Comparison of ENCODE assay signal across 8 cellular contexts in the genomic region with DNA sequence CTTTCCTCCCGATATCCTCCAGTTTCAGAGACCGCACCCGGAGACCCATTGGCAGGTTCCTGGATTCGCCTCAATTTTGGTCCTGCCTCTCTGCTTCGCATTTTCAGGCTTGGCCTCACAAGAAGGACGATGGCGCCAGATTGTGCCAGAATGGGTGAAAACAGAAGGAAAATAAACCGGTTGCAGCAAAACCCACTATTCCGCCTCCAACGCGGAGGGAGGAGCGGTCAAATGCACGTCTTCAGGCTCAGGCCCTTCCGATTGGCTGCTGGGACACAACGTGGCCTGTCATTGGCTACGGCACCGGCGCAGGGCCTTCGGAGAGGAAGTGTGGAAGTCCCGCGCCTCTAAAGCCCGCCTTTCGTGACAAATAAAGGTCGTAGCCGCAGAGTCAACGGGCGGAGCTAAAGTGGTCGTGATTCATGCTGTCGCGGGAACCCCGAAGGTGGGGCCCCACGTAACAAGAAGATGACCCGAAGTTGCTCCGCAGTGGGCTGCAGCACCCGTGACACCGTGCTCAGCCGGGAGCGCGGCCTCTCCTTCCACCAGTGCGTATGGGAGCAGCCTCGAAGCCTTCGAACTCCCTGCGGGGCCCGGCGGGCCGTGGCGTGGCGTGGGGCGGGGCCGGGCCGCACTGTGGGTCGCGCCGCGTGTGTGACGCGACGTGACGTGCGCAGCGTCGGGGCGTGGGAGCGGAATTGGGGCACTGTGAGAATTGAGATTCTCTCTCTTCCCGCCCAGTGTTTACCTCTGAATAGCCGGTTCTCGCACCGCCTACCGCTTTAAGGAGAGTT. TPM values are rescaled to one million over a fixed set of nuclear protein-coding genes. Genes with fewer than 3 reads are reported as not detected.
DNase-seq lines count a peak whose midpoint lies in the region; ATAC-seq and TF ChIP-seq lines count a peak whose summit lies in the region.

A gene with protein sequence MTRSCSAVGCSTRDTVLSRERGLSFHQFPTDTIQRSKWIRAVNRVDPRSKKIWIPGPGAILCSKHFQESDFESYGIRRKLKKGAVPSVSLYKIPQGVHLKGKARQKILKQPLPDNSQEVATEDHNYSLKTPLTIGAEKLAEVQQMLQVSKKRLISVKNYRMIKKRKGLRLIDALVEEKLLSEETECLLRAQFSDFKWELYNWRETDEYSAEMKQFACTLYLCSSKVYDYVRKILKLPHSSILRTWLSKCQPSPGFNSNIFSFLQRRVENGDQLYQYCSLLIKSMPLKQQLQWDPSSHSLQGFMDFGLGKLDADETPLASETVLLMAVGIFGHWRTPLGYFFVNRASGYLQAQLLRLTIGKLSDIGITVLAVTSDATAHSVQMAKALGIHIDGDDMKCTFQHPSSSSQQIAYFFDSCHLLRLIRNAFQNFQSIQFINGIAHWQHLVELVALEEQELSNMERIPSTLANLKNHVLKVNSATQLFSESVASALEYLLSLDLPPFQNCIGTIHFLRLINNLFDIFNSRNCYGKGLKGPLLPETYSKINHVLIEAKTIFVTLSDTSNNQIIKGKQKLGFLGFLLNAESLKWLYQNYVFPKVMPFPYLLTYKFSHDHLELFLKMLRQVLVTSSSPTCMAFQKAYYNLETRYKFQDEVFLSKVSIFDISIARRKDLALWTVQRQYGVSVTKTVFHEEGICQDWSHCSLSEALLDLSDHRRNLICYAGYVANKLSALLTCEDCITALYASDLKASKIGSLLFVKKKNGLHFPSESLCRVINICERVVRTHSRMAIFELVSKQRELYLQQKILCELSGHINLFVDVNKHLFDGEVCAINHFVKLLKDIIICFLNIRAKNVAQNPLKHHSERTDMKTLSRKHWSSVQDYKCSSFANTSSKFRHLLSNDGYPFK (plus strand): TSS at position 401 of the 794 bp plus-strand sequence. CDS start 68 bp downstream, at position 469.

- H3K9me3 Mint-ChIP-seq in stimulated activated naive CD8-positive, alpha-beta T cell treated with anti-CD3 and anti-CD28 coated beads, Interleukin-15, amount 100 ng/mL, for 72 hours = no peaks in the 10 kb centered on the region

- H4K20me1 ChIP-seq in MM.1S (ENCODE audit: insufficient read depth, low read length) = peaks cover 10% of the 10 kb centered on the region; the same call in 1 of the 2 replicates
- H4K20me1 ChIP-seq in neural cell (ENCODE audit: insufficient read depth) = no peaks in the 10 kb centered on the region

- H3K4me1 ChIP-seq in MM.1S (ENCODE audit: low read length) = peaks cover 12% of the 10 kb centered on the region; the same call in 1 of the 2 replicates

- H3K4me2 ChIP-seq in MM.1S (ENCODE audit: low read depth, low read length) (peak within 1 kb of the TSS; percentile 82), neural cell (ENCODE audit: low read length) (peak within 1 kb of the TSS; percentile 84)

- H3K27ac ChIP-seq in MM.1S (ENCODE audit: low read length) = peak within 1 kb of the TSS; percentile 93
- H3K27ac ChIP-seq in neural cell (ENCODE audit: low read length) = peak within 1 kb of the TSS; percentile 95

- H3F3A ChIP-seq in MM.1S (ENCODE audit: insufficient read depth, low read length) (peaks cover 30% of the 10 kb centered on the region), neural cell (ENCODE audit: insufficient read depth, low read length, poor library complexity, severe bottlenecking) (no peaks in the 10 kb centered on the region)

- H3K9me3 ChIP-seq in MM.1S (replicated peaks; ENCODE audit: insufficient read depth, low read length) (no peaks in the 10 kb centered on the region), neural cell (ENCODE audit: low read length) (no peaks in the 10 kb centered on the region)

- TF ChIP-seq CTCF in MM.1S (IDR thresholded peaks at IDR 0.05; ENCODE audit: low read length) (no peak), foreskin fibroblast (IDR thresholded peaks at IDR 0.05; ENCODE audit: low read depth, low read length) (no peak), neural cell (IDR thresholded peaks at IDR 0.05; ENCODE audit: poor library complexity, severe bottlenecking) (no peak)

- H3K4me1 Mint-ChIP-seq in stimulated activated naive CD8-positive, alpha-beta T cell treated with anti-CD3 and anti-CD28 coated beads, Interleukin-15, amount 100 ng/mL, for 72 hours = peaks cover 34% of the 10 kb centered on the region

- H3K27me3 Mint-ChIP-seq in stimulated activated naive CD8-positive, alpha-beta T cell treated with anti-CD3 and anti-CD28 coated beads, Interleukin-15, amount 100 ng/mL, for 72 hours = no peaks in the 10 kb centered on the region

- H3K79me2 ChIP-seq in MM.1S (ENCODE audit: low read length) (peaks cover 58% of the 10 kb centered on the region), neural cell (replicated peaks; ENCODE audit: insufficient read depth, low read length) (peaks cover 56% of the 10 kb centered on the region)

- peak; percentile 91 for ATAC-seq in stimulated activated naive CD8-positive, alpha-beta T cell treated with anti-CD3 and anti-CD28 coated beads, Interleukin-15, amount 100 ng/mL, for 72 hours

- peak within 1 kb of the TSS; percentile 81 for H3K9ac ChIP-seq in MM.1S (ENCODE audit: low read length)
- H3K9ac ChIP-seq in neural cell (ENCODE audit: low read length) = peak within 1 kb of the TSS; percentile 87

- peak; percentile 38 for TF ChIP-seq RAD21 in neural cell (conservative IDR thresholded peaks at IDR 0.05)

- H3K4me3 Mint-ChIP-seq in stimulated activated naive CD8-positive, alpha-beta T cell treated with anti-CD3 and anti-CD28 coated beads, Interleukin-15, amount 100 ng/mL, for 72 hours = no peak within 1 kb of the TSS

- H3K4me3 ChIP-seq in MM.1S (ENCODE audit: low read length) = peak within 1 kb of the TSS; percentile 79
- peak within 1 kb of the TSS; percentile 72 to 87 for H3K4me3 ChIP-seq in foreskin fibroblast (ENCODE audit: low read depth in 1 of 2, low read length in 2 of 2)
- H3K4me3 ChIP-seq in neural cell (ENCODE audit: low read length) = peak within 1 kb of the TSS; percentile 73

- DNase-seq in GDM1 (lab: John Stamatoyannopoulos, UW) (peak; percentile 99), HCEC 1CT (peak; percentile 95), MM.1S (peak; percentile 100), SHP77 (lab: John Stamatoyannopoulos, UW) (peak; percentile 98 to 99), activated gamma-delta T cell (lab: John Stamatoyannopoulos, UW) (peak; percentile 91), foreskin fibroblast (peak; percentile 100)
- peak; percentile 95 to 99 for DNase-seq in stimulated activated naive CD8-positive, alpha-beta T cell treated with anti-CD3 and anti-CD28 coated beads, Interleukin-15, amount 100 ng/mL, for 72 hours

- H3K9me2 ChIP-seq in MM.1S (replicated peaks; ENCODE audit: insufficient read depth, low read length) (no peaks in the 10 kb centered on the region), neural cell (ENCODE audit: insufficient read depth, low read length) (no peaks in the 10 kb centered on the region)

- H2AFZ ChIP-seq in MM.1S (ENCODE audit: low read length) = peak within 1 kb of the TSS; percentile 75
- peak within 1 kb of the TSS; percentile 87 for H2AFZ ChIP-seq in neural cell (ENCODE audit: low read depth, low read length)

- H3K27me3 ChIP-seq in MM.1S (replicated peaks; ENCODE audit: insufficient read depth, low read length) (peaks cover 3% of the 10 kb centered on the region; the same call in 1 of the 2 replicates), neural cell (ENCODE audit: insufficient read depth, low read depth, low read length) (no peaks in the 10 kb centered on the region)

- peak; percentile 80 for TF ChIP-seq EP300 in neural cell (conservative IDR thresholded peaks at IDR 0.05; ENCODE audit: poor library complexity, severe bottlenecking)

- peaks cover 5% of the 10 kb centered on the region; the same call in 1 of the 2 replicates for H3K36me3 ChIP-seq in MM.1S (replicated peaks; ENCODE audit: insufficient read depth, low read length)
- no peaks in the 10 kb centered on the region for H3K36me3 ChIP-seq in neural cell (ENCODE audit: insufficient read depth, low read length)

- H3K27ac Mint-ChIP-seq in stimulated activated naive CD8-positive, alpha-beta T cell treated with anti-CD3 and anti-CD28 coated beads, Interleukin-15, amount 100 ng/mL, for 72 hours = no peak within 1 kb of the TSS

TF ChIP-seq in neural cell, 6 proteins besides CTCF, POLR2A, EP300 and RAD21:
- TF ChIP-seq EZH2 (IDR thresholded peaks at IDR 0.05; ENCODE audit: borderline replicate concordance, insufficient read depth, low read length, poor library complexity, severe bottlenecking) (no peak), SMC3 (conservative IDR thresholded peaks at IDR 0.05; ENCODE audit: poor library complexity) (peak; percentile 9), POLR2AphosphoS5 (IDR thresholded peaks at IDR 0.05) (peak; percentile 87), MXI1 (conservative IDR thresholded peaks at IDR 0.05; ENCODE audit: poor library complexity, severe bottlenecking) (peak; percentile 80), TAF1 (IDR thresholded peaks at IDR 0.05; ENCODE audit: low read depth) (peak; percentile 91)
- TF ChIP-seq, protein P1, sequence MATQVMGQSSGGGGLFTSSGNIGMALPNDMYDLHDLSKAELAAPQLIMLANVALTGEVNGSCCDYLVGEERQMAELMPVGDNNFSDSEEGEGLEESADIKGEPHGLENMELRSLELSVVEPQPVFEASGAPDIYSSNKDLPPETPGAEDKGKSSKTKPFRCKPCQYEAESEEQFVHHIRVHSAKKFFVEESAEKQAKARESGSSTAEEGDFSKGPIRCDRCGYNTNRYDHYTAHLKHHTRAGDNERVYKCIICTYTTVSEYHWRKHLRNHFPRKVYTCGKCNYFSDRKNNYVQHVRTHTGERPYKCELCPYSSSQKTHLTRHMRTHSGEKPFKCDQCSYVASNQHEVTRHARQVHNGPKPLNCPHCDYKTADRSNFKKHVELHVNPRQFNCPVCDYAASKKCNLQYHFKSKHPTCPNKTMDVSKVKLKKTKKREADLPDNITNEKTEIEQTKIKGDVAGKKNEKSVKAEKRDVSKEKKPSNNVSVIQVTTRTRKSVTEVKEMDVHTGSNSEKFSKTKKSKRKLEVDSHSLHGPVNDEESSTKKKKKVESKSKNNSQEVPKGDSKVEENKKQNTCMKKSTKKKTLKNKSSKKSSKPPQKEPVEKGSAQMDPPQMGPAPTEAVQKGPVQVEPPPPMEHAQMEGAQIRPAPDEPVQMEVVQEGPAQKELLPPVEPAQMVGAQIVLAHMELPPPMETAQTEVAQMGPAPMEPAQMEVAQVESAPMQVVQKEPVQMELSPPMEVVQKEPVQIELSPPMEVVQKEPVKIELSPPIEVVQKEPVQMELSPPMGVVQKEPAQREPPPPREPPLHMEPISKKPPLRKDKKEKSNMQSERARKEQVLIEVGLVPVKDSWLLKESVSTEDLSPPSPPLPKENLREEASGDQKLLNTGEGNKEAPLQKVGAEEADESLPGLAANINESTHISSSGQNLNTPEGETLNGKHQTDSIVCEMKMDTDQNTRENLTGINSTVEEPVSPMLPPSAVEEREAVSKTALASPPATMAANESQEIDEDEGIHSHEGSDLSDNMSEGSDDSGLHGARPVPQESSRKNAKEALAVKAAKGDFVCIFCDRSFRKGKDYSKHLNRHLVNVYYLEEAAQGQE (IDR thresholded peaks at IDR 0.05; ENCODE audit: borderline replicate concordance) = peak; percentile 93

RNA-seq across cellular contexts. Expression of the gene that starts here (rescaled TPM):
- polyA plus RNA-seq in neural cell = 8.8 and 11.7 TPM in 2 replicates
- 31.0 and 37.0 TPM in 2 replicates for polyA minus RNA-seq in neural cell

Comparison
In these comparisons a context has a peak if more than half of its experiments do, and no peak if none do; other contexts are left out.
1. Peak in every context shown above with its lines: DNase-seq, ATAC-seq, H3K4me3 ChIP-seq and H3K27ac ChIP-seq.